Comparison of ENCODE assay signal across 11 cellular contexts in the genomic region with DNA sequence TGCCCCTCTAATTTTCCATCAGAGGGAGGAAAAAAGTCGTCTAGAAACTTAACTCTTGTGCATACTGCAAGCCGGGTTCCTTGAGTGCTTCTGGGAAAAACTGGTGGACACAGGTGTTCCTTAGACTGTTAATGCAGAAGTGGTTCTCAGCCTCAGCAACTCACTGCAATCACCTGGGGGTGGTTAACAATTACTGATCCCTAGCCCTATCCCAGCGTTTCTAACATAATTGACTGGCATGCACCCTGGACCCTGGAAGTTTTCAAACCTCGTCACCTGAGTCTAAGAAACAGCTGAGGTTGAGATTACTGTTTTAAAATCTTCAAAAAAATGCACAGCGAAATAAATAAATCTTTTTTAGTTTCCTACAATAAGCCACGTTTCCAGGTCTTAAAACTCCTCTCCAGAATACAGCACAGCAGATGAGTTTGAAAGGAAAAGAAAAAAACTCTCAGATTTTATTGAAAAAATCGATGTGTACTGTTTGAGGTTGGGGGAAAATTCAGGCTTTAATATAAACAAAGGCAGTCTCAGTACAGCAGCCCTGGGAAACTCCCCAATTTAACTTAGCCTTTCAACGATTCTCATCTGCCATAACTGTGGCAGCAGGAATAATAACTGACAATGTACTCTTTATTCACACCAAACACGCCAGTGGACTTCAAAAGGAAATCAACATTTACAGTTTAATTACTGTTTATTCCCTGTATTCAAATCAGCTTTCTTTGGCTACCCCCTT. TPM values are rescaled to one million over a fixed set of nuclear protein-coding genes. Genes with fewer than 3 reads are reported as not detected.
DNase-seq lines count a peak whose midpoint lies in the region; ATAC-seq and TF ChIP-seq lines count a peak whose summit lies in the region.
"Had no signal": no experiment of that assay in that cellular context is flagged by ENCODE, and none has a peak within 500 bp of the region (broad histone marks: within the 10 kb centered on the region; RNA-seq: fewer than 3 reads in every experiment).

No MANE protein-coding gene starts in this region.

- H2AK5ac ChIP-seq in IMR-90 (ENCODE audit: low read depth, low read length) (peak overlapping the region; percentile 40; the same call in 1 of the 2 replicates), mesenchymal stem cell (ENCODE audit: low read length, severe bottlenecking) (no peak overlapping the region)

- peaks cover 7% of the 10 kb centered on the region for H3K36me3 Mint-ChIP-seq in osteocyte (ENCODE audit: unreplicated experiment)

- no peaks in the 10 kb centered on the region for H3K27me3 Mint-ChIP-seq in osteocyte (ENCODE audit: unreplicated experiment)
- H3K27me3 Mint-ChIP-seq: activated CD4-positive, alpha-beta T cell treated with anti-CD3 and anti-CD28 coated beads, Interleukin-2, amount 10 ng/mL, durations not matched to agents 7 days and 5 days had no signal

- H2BK20ac ChIP-seq in IMR-90 (ENCODE audit: low read depth, low read length): peak overlapping the region; percentile 83; the same call in 1 of the 2 replicates

- H3K9ac ChIP-seq in IMR-90 (ENCODE audit: low read depth, low read length): peak overlapping the region; percentile 10; the same call in 1 of the 2 replicates
- peak overlapping the region; percentile 21 for H3K9ac ChIP-seq in mesenchymal stem cell (ENCODE audit: low read length)

- peak overlapping the region; percentile 23 for H3K4me2 ChIP-seq in IMR-90 (ENCODE audit: low read depth, low read length)
- no peak overlapping the region for H3K4me2 ChIP-seq in mesenchymal stem cell (ENCODE audit: low read length, poor library complexity, severe bottlenecking)

- H3K4me3 Mint-ChIP-seq in osteocyte (ENCODE audit: unreplicated experiment): no peak overlapping the region
- H3K4me3 Mint-ChIP-seq: activated CD4-positive, alpha-beta T cell treated with anti-CD3 and anti-CD28 coated beads, Interleukin-2, amount 10 ng/mL, durations not matched to agents 7 days and 5 days had no signal

- H3K27me3 ChIP-seq in IMR-90 (ENCODE audit: control insufficient read depth, insufficient read depth, low read length): no peaks in the 10 kb centered on the region
- H3K27me3 ChIP-seq in mesenchymal stem cell (ENCODE audit: control insufficient read depth in 1 of 2, insufficient read depth in 1 of 2, low read length in 2 of 2): no peaks in the 10 kb centered on the region
- H3K27me3 ChIP-seq in transverse colon: no peaks in the 10 kb centered on the region
- H3K27me3 ChIP-seq: neutrophil had no signal

- H3K9me1 ChIP-seq in IMR-90 (ENCODE audit: insufficient read depth, low read length): peaks cover 12% of the 10 kb centered on the region

- intact Hi-C loops in IMR-90 (cut with micrococcal nuclease) (no loop called here), transverse colon (cut with DNase I; ENCODE audit: low total_unique reads) (no loop called here)

- H3K4me1 Mint-ChIP-seq in osteocyte (ENCODE audit: unreplicated experiment): peaks cover 18% of the 10 kb centered on the region

- 24% methylated on average over 2 of the region's 9 CpGs; no CpG with 5 or more reads in 1 of the 2 experiments for WGBS in IMR-90 (ENCODE audit: extremely low coverage in 2 of 2, insufficient read length in 1 of 2), 2 experiments
- 56% methylated on average over 8 of the region's 9 CpGs for WGBS in mesenchymal stem cell
- WGBS in transverse colon (ENCODE audit: low coverage in 1 of 2), 2 donors: 9 to 19% methylated on average over 9 of the region's 9 CpGs

- POLR2A ChIA-PET in IMR-90 (lab: Charles Lee; ENCODE audit: unreplicated experiment): no interaction called here

- peak overlapping the region; percentile 79 for H2BK120ac ChIP-seq in IMR-90 (ENCODE audit: low read depth, low read length)
- no peak overlapping the region for H2BK120ac ChIP-seq in mesenchymal stem cell (ENCODE audit: low read depth, low read length)

- H3K27ac ChIP-seq in IMR-90 (ENCODE audit: insufficient read depth, low read length): peak overlapping the region; percentile 64; the same call in 1 of the 2 replicates
- peak overlapping the region; percentile 18 for H3K27ac ChIP-seq in mesenchymal stem cell (ENCODE audit: low read length, poor library complexity, severe bottlenecking)
- H3K27ac ChIP-seq in transverse colon: peak overlapping the region in 1 of 4 donors; percentile 26
- H3K27ac ChIP-seq: neutrophil had no signal

- H2BK15ac ChIP-seq in IMR-90 (ENCODE audit: low read depth, low read length): peak overlapping the region; percentile 87; the same call in 1 of the 3 replicates
- H2BK15ac ChIP-seq in mesenchymal stem cell (ENCODE audit: low read depth, poor library complexity, severe bottlenecking): no peak overlapping the region

- peak; percentile 52 for DNase-seq in Daoy (ENCODE audit: low read depth)
- DNase-seq in IMR-90: peak; percentile 25
- DNase-seq in SW480 (ENCODE audit: low spot score): peak; percentile 83
- DNase-seq in mesenchymal stem cell: peak; percentile 32
- DNase-seq in transverse colon: no peak
- no peak for DNase-seq in osteocyte (ENCODE audit: extremely low spot score, unreplicated experiment)
- no peak for DNase-seq in effector CD8-positive, alpha-beta T cell (lab: John Stamatoyannopoulos, UW)
- DNase-seq: activated CD4-positive, alpha-beta T cell treated with anti-CD3 and anti-CD28 coated beads, Interleukin-2, amount 10 ng/mL, durations not matched to agents 7 days and 5 days; NCI-H446 had no signal

- peaks cover 11% of the 10 kb centered on the region for H3K4me1 ChIP-seq in IMR-90 (ENCODE audit: control insufficient read depth, insufficient read depth, low read length)
- H3K4me1 ChIP-seq in mesenchymal stem cell (ENCODE audit: control insufficient read depth, insufficient read depth, low read depth, low read length): peaks cover 2% of the 10 kb centered on the region
- peaks cover 0 to 25% (median 0%) of the 10 kb centered on the region in 4 donors for H3K4me1 ChIP-seq in transverse colon

- H3K4me3 ChIP-seq in IMR-90 (ENCODE audit: insufficient read depth, low read depth, low read length) (no peak overlapping the region), mesenchymal stem cell (ENCODE audit: insufficient read depth in 1 of 2, low read depth in 1 of 2, low read length in 2 of 2) (no peak overlapping the region), transverse colon (no peak overlapping the region)

- peak overlapping the region; percentile 58 for H2AK9ac ChIP-seq in IMR-90 (replicated peaks; ENCODE audit: low read depth, low read length, poor library complexity)

- in situ Hi-C loops in IMR-90 (cut with MboI; ENCODE audit: low sequenced_read_pairs): no loop called here
- in situ Hi-C loops in transverse colon (cut with MboI; ENCODE audit: low pct_ligation_motif_present in 1 of 4, low pct_unique_long_range_greater_than_20kb in 1 of 4, low sequenced_read_pairs in 3 of 4): no loop called here

- H3K9me3 Mint-ChIP-seq in osteocyte (ENCODE audit: unreplicated experiment): peaks cover 12% of the 10 kb centered on the region

- no TSS peak for BruUV-seq in IMR-90 (replicated peaks; lab: Mats Ljungman, UMichigan)

- H3K27ac Mint-ChIP-seq in osteocyte (ENCODE audit: unreplicated experiment): no peak overlapping the region
- H3K27ac Mint-ChIP-seq: activated CD4-positive, alpha-beta T cell treated with anti-CD3 and anti-CD28 coated beads, Interleukin-2, amount 10 ng/mL, durations not matched to agents 7 days and 5 days had no signal

- peak overlapping the region; percentile 64 for H4K5ac ChIP-seq in IMR-90 (ENCODE audit: low read depth, low read length)

- peak; percentile 29; the same call in 1 of the 2 replicates for ATAC-seq in IMR-90 (ENCODE audit: low read depth)
- no peak for ATAC-seq in GM21737 (IDR thresholded peaks at IDR 0.05; ENCODE audit: unreplicated experiment)

- H3K79me1 ChIP-seq in IMR-90 (ENCODE audit: low read depth in 1 of 2, low read length in 2 of 2): peaks cover 8 to 31% of the 10 kb centered on the region in 2 experiments; a peak in 2 of 4 replicates
- no peaks in the 10 kb centered on the region for H3K79me1 ChIP-seq in mesenchymal stem cell (replicated peaks; ENCODE audit: low read length, poor library complexity, severe bottlenecking)

- peak overlapping the region in 1 of 2 experiments; percentile 42 for H2BK12ac ChIP-seq in mesenchymal stem cell (ENCODE audit: low read length in 2 of 2)

- CTCF ChIA-PET in IMR-90 (lab: Yijun Ruan, JAX): interaction anchor here (0.6 kb wide), 1 partner anchor 14 kb away, joined by 5 read pairs; no protein-coding TSS in a partner anchor

- no peak for TF ChIP-seq RAD21 in IMR-90 (IDR thresholded peaks at IDR 0.05; ENCODE audit: low read length)

- H4K91ac ChIP-seq in IMR-90 (ENCODE audit: insufficient read depth, low read depth, low read length) (peak overlapping the region; percentile 57; the same call in 1 of the 2 replicates), mesenchymal stem cell (ENCODE audit: low read length) (no peak overlapping the region)

- H3K4ac ChIP-seq in IMR-90 (ENCODE audit: low read depth, low read length) (peak overlapping the region; percentile 78), mesenchymal stem cell (ENCODE audit: low read depth in 1 of 2, low read length in 2 of 2) (no peak overlapping the region)

- H3K23ac ChIP-seq in IMR-90 (ENCODE audit: low read depth, low read length) (peak overlapping the region; percentile 64; the same call in 1 of the 2 replicates), mesenchymal stem cell (ENCODE audit: low read length in 2 of 2) (no peak overlapping the region)

- H4K8ac ChIP-seq in IMR-90 (ENCODE audit: low read depth in 2 of 2, low read length in 2 of 2) (peak overlapping the region; percentile 65 to 66), mesenchymal stem cell (ENCODE audit: low read length) (no peak overlapping the region)

- peak overlapping the region; percentile 61 for H2AFZ ChIP-seq in IMR-90 (replicated peaks; ENCODE audit: low read length, poor library complexity)
- no peak overlapping the region for H2AFZ ChIP-seq in mesenchymal stem cell (ENCODE audit: low read depth, low read length)

- TF ChIP-seq EP300 in transverse colon (IDR thresholded peaks at IDR 0.05; ENCODE audit: low read depth): no peak

- H2BK5ac ChIP-seq in IMR-90 (ENCODE audit: low read depth, low read length, poor library complexity, severe bottlenecking): peak overlapping the region; percentile 0
- no peak overlapping the region for H2BK5ac ChIP-seq in mesenchymal stem cell (ENCODE audit: low read depth, low read length, poor library complexity, severe bottlenecking)

- no peak for TF ChIP-seq POLR2A in IMR-90 (IDR thresholded peaks at IDR 0.05; ENCODE audit: low read depth, low read length)
- no peak for TF ChIP-seq POLR2A in transverse colon (IDR thresholded peaks at IDR 0.05)

- H3K14ac ChIP-seq in IMR-90 (replicated peaks; ENCODE audit: low read depth, low read length) (peak overlapping the region; percentile 55), mesenchymal stem cell (ENCODE audit: low read length in 2 of 2) (no peak overlapping the region)

- H3K18ac ChIP-seq in IMR-90 (ENCODE audit: low read depth, low read length): peak overlapping the region; percentile 15
- peak overlapping the region in 1 of 2 experiments; percentile 34 for H3K18ac ChIP-seq in mesenchymal stem cell (ENCODE audit: low read depth in 1 of 2, low read length in 2 of 2)

- H3K36me3 ChIP-seq in IMR-90 (ENCODE audit: control insufficient read depth, insufficient read depth, low read length): no peaks in the 10 kb centered on the region
- H3K36me3 ChIP-seq in mesenchymal stem cell (ENCODE audit: control insufficient read depth in 1 of 2, insufficient read depth in 2 of 2, low read depth in 1 of 2, low read length in 2 of 2): no peaks in the 10 kb centered on the region
- H3K36me3 ChIP-seq in transverse colon: no peaks in the 10 kb centered on the region
- H3K36me3 ChIP-seq: neutrophil had no signal

- H3K56ac ChIP-seq in IMR-90 (ENCODE audit: extremely low read depth, insufficient read depth, low read length): peak overlapping the region; percentile 34

- H3K9me3 ChIP-seq in IMR-90 (ENCODE audit: control insufficient read depth, insufficient read depth, low read length) (no peaks in the 10 kb centered on the region), mesenchymal stem cell (ENCODE audit: control insufficient read depth, low read length) (no peaks in the 10 kb centered on the region), transverse colon (no peaks in the 10 kb centered on the region)
- H3K9me3 ChIP-seq: neutrophil had no signal

- TF ChIP-seq CTCF in IMR-90 (conservative IDR thresholded peaks at IDR 0.05; ENCODE audit: low read depth, low read length): no peak
- TF ChIP-seq CTCF in transverse colon (IDR thresholded peaks at IDR 0.05): no peak
- no peak for TF ChIP-seq CTCF in osteocyte (IDR thresholded peaks at IDR 0.05)

- H4K20me1 ChIP-seq in IMR-90 (ENCODE audit: insufficient read depth, low read length): no peaks in the 10 kb centered on the region

- dilution Hi-C loops in IMR-90 (cut with HindIII; ENCODE audit: low sequenced_read_pairs, unreplicated experiment): no loop called here

RNA-seq across cellular contexts. Expression of gene PHLDA1, which starts 45.4 kb away (rescaled TPM):
- total RNA-seq in Daoy (2014; rRNA removed; shearing (Covaris generic)): 58.8 and 69.3 TPM in 2 replicates
- 27.8 and 47.8 TPM in 2 replicates for total RNA-seq in IMR-90 (2012; rRNA removed)
- polyA plus RNA-seq in IMR-90 (2012; rRNA removed): 28.9 and 32.4 TPM in 2 replicates
- 38.1 and 58.3 TPM in 2 replicates for polyA plus RNA-seq in IMR-90 (2012; cell fraction: cytosol; rRNA removed)
- polyA plus RNA-seq in IMR-90 (2012; cell fraction: nucleus; rRNA removed; ENCODE audit: low replicate concordance): 63.4 and 81.1 TPM in 2 replicates
- polyA plus RNA-seq in mesenchymal stem cell (2013, experiment 1 of 2): 90.2 TPM
- polyA plus RNA-seq in mesenchymal stem cell (2013, experiment 2 of 2): 90.9 TPM
- 1 to 10 TPM; 4.2 to 8.4 (median 7.0) TPM for total RNA-seq in transverse colon
- 52.0 and 53.7 TPM in 2 replicates for total RNA-seq in osteocyte

Comparison
In these comparisons a context has a peak if more than half of its experiments do, and no peak if none do; other contexts are left out.
1. DNase-seq: peak in Daoy (single experiment), IMR-90 (single experiment), SW480 (single experiment) and mesenchymal stem cell (single experiment); none in transverse colon (single experiment), osteocyte (single experiment) and effector CD8-positive, alpha-beta T cell (single experiment).